Comparison of ENCODE assay signal across 13 cellular contexts in the genomic region with DNA sequence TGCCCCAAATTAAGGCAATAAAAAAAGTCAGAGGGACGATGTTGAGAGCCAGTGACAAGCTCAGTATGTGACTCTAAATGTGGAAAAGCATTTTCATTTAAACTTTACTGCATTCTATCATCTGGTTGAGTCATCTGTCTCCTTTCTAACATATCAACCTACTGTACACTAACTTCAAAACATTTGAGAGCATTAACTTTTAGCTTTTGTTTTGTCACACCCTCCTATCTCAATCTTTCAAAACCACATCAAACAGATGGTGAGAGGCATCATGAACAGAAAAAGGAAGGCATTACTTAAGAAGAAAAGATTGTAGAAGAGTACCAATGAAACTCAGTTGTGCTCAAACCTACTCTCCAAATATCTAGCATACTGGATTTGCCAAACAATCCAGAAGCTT.
DNase-seq lines count a peak whose midpoint lies in the region; ATAC-seq and TF ChIP-seq lines count a peak whose summit lies in the region.
"Had no signal": no experiment of that assay in that cellular context is flagged by ENCODE, and none has a peak within 500 bp of the region (broad histone marks: within the 10 kb centered on the region; RNA-seq: fewer than 3 reads in every experiment).

No MANE protein-coding gene starts in this region.

- H3K4me3 ChIP-seq in cardiac fibroblast (replicated peaks in 1 of 2; ENCODE audit: low read depth in 2 of 2, low read length in 2 of 2): no peak overlapping the region
- H3K4me3 ChIP-seq: BLaER1, skin epidermis, upper lobe of right lung had no signal

- no peak for ATAC-seq in GM21723 (IDR thresholded peaks at IDR 0.05; ENCODE audit: unreplicated experiment)
- ATAC-seq: Right ventricle myocardium inferior, upper lobe of right lung had no signal

- H3K27me3 Mint-ChIP-seq in activated naive CD4-positive, alpha-beta T cell treated with anti-CD3 and anti-CD28 coated beads, Interleukin-2, amount 50 U/mL, for 24 hours: no peaks in the 10 kb centered on the region
- H3K27me3 Mint-ChIP-seq in stimulated activated naive CD8-positive, alpha-beta T cell treated with anti-CD3 and anti-CD28 coated beads, Interleukin-15, Interleukin-2, amounts not matched to agents 100 ng/mL and 50 ng/mL, for 24 hours: no peaks in the 10 kb centered on the region

- H3K36me3 Mint-ChIP-seq in activated naive CD4-positive, alpha-beta T cell treated with anti-CD3 and anti-CD28 coated beads, Interleukin-2, amount 50 U/mL, for 24 hours: peaks cover 25% of the 10 kb centered on the region
- H3K36me3 Mint-ChIP-seq in stimulated activated naive CD8-positive, alpha-beta T cell treated with anti-CD3 and anti-CD28 coated beads, Interleukin-15, Interleukin-2, amounts not matched to agents 100 ng/mL and 50 ng/mL, for 24 hours (ENCODE audit: low read depth): peaks cover 74% of the 10 kb centered on the region

- H3K4me3 Mint-ChIP-seq in activated naive CD4-positive, alpha-beta T cell treated with anti-CD3 and anti-CD28 coated beads, Interleukin-2, amount 50 U/mL, for 24 hours: peak overlapping the region; percentile 11
- H3K4me3 Mint-ChIP-seq in stimulated activated naive CD8-positive, alpha-beta T cell treated with anti-CD3 and anti-CD28 coated beads, Interleukin-15, Interleukin-2, amounts not matched to agents 100 ng/mL and 50 ng/mL, for 24 hours: peak overlapping the region; percentile 30

- no peak for TF ChIP-seq CTCF in cardiac fibroblast (IDR thresholded peaks at IDR 0.05; ENCODE audit: low read depth, low read length)

- no peak for DNase-seq in activated naive CD4-positive, alpha-beta T cell treated with Interleukin-2 at 50 U/mL for 16 hours
- DNase-seq in OCI-M1 (lab: John Stamatoyannopoulos, UW) (peak; percentile 65), cardiac fibroblast (ENCODE audit: low read depth in 2 of 2) (peak; percentile 11 to 15), DMS53 treated with DMSO at 0.1 percent for 48 hours (lab: John Stamatoyannopoulos, UW; ENCODE audit: unreplicated experiment) (no peak)
- DNase-seq in activated CD8-positive, alpha-beta memory T cell treated with anti-CD3 and anti-CD28 coated beads for 24 hours: no peak
- DNase-seq: NCI-H510A, upper lobe of right lung had no signal

- H3K27ac Mint-ChIP-seq in activated naive CD4-positive, alpha-beta T cell treated with anti-CD3 and anti-CD28 coated beads, Interleukin-2, amount 50 U/mL, for 24 hours: peak overlapping the region; percentile 14
- peak overlapping the region; percentile 67 for H3K27ac Mint-ChIP-seq in stimulated activated naive CD8-positive, alpha-beta T cell treated with anti-CD3 and anti-CD28 coated beads, Interleukin-15, Interleukin-2, amounts not matched to agents 100 ng/mL and 50 ng/mL, for 24 hours

- peaks cover 68% of the 10 kb centered on the region for H3K4me1 Mint-ChIP-seq in activated naive CD4-positive, alpha-beta T cell treated with anti-CD3 and anti-CD28 coated beads, Interleukin-2, amount 50 U/mL, for 24 hours
- peaks cover 63% of the 10 kb centered on the region for H3K4me1 Mint-ChIP-seq in stimulated activated naive CD8-positive, alpha-beta T cell treated with anti-CD3 and anti-CD28 coated beads, Interleukin-15, Interleukin-2, amounts not matched to agents 100 ng/mL and 50 ng/mL, for 24 hours (ENCODE audit: low read depth)

- no peaks in the 10 kb centered on the region for H3K9me3 Mint-ChIP-seq in activated naive CD4-positive, alpha-beta T cell treated with anti-CD3 and anti-CD28 coated beads, Interleukin-2, amount 50 U/mL, for 24 hours
- H3K9me3 Mint-ChIP-seq in stimulated activated naive CD8-positive, alpha-beta T cell treated with anti-CD3 and anti-CD28 coated beads, Interleukin-15, Interleukin-2, amounts not matched to agents 100 ng/mL and 50 ng/mL, for 24 hours: peaks cover 6% of the 10 kb centered on the region

Comparison
In these comparisons a context has a peak if more than half of its experiments do, and no peak if none do; other contexts are left out.
1. DNase-seq: peak in OCI-M1 (single experiment) and cardiac fibroblast (2 of 2); none in activated naive CD4-positive, alpha-beta T cell treated with Interleukin-2 at 50 U/mL for 16 hours (single experiment), DMS53 treated with DMSO at 0.1 percent for 48 hours (single experiment) and activated CD8-positive, alpha-beta memory T cell treated with anti-CD3 and anti-CD28 coated beads for 24 hours (single experiment).